37 cellular contexts compared by ENCODE assay signal in genomic region chr12:52096332-52097044, GRCh38. TPM values are rescaled to one million over a fixed set of nuclear protein-coding genes. Genes with fewer than 3 reads are reported as not detected.
"Had no signal": no experiment of that assay in that cellular context is flagged by ENCODE, and none has a peak within 500 bp of the region (broad histone marks: within the 10 kb centered on the region; RNA-seq: fewer than 3 reads in every experiment).

No MANE protein-coding gene starts in this region.

- H3K4me1 Mint-ChIP-seq: activated CD4-positive, alpha-beta memory T cell treated with anti-CD3 and anti-CD28 coated beads, Interleukin-2, amount 10 ng/mL, durations not matched to agents 7 days and 5 days; activated CD4-positive, alpha-beta T cell treated with anti-CD3 and anti-CD28 coated beads, Interleukin-2, amount 10 ng/mL, durations not matched to agents 7 days and 5 days; activated naive CD4-positive, alpha-beta T cell treated with anti-CD3 and anti-CD28 coated beads, Interleukin-2, amount 50 U/mL, for 24 hours; activated naive CD8-positive, alpha-beta T cell treated with anti-CD3 and anti-CD28 coated beads for 36 hours; activated naive CD8-positive, alpha-beta T cell treated with anti-CD3 and anti-CD28 coated beads, Interleukin-2, amount 50 U/mL, for 24 hours; brain; T-helper 17 cell had no signal

- H2AFZ ChIP-seq: hepatocyte had no signal

- H3K9me3 Mint-ChIP-seq: activated CD4-positive, alpha-beta memory T cell treated with anti-CD3 and anti-CD28 coated beads, Interleukin-2, amount 10 ng/mL, durations not matched to agents 7 days and 5 days; activated CD4-positive, alpha-beta T cell treated with anti-CD3 and anti-CD28 coated beads, Interleukin-2, amount 10 ng/mL, durations not matched to agents 7 days and 5 days; activated naive CD4-positive, alpha-beta T cell treated with anti-CD3 and anti-CD28 coated beads for 36 hours; activated naive CD4-positive, alpha-beta T cell treated with anti-CD3 and anti-CD28 coated beads, Interleukin-2, amount 50 U/mL, for 24 hours; activated naive CD8-positive, alpha-beta T cell treated with anti-CD3 and anti-CD28 coated beads for 36 hours; activated naive CD8-positive, alpha-beta T cell treated with anti-CD3 and anti-CD28 coated beads, Interleukin-2, amount 50 U/mL, for 24 hours; activated T-cell treated with anti-CD3 and anti-CD28 coated beads, Interleukin-2, amount 50 U/mL, for 24 hours; activated T-cell treated with anti-CD3 and anti-CD28 coated beads, Interleukin-2, amount 50 U/mL, for 72 hours; dendritic cell treated with granulocyte-macrophage colony-stimulating factor and Interleukin-4, amounts not matched to agents 40 ng/mL and 50 ng/mL, for 4 days; effector memory CD8-positive, alpha-beta T cell; T-helper 2 cell treated with Interferon-gamma antibody and Interleukin-4, amounts not matched to agents 5 μg/mL and 100 μg/mL, for 36 hours had no signal

- H3K27ac Mint-ChIP-seq: activated CD4-positive, alpha-beta memory T cell treated with anti-CD3 and anti-CD28 coated beads, Interleukin-2, amount 10 ng/mL, durations not matched to agents 7 days and 5 days; activated CD4-positive, alpha-beta T cell treated with anti-CD3 and anti-CD28 coated beads, Interleukin-2, amount 10 ng/mL, durations not matched to agents 7 days and 5 days; activated naive CD4-positive, alpha-beta T cell treated with anti-CD3 and anti-CD28 coated beads for 36 hours; activated naive CD8-positive, alpha-beta T cell treated with anti-CD3 and anti-CD28 coated beads for 36 hours; activated naive CD8-positive, alpha-beta T cell treated with anti-CD3 and anti-CD28 coated beads, Interleukin-2, amount 50 U/mL, for 24 hours; activated T-cell treated with anti-CD3 and anti-CD28 coated beads, Interleukin-2, amount 50 U/mL, for 24 hours; activated T-cell treated with anti-CD3 and anti-CD28 coated beads, Interleukin-2, amount 50 U/mL, for 72 hours; brain; dendritic cell treated with granulocyte-macrophage colony-stimulating factor and Interleukin-4, amounts not matched to agents 40 ng/mL and 50 ng/mL, for 4 days; effector memory CD8-positive, alpha-beta T cell; T-helper 17 cell; T-helper 2 cell treated with Interferon-gamma antibody and Interleukin-4, amounts not matched to agents 5 μg/mL and 100 μg/mL, for 36 hours had no signal

- DNase-seq: activated CD4-positive, alpha-beta memory T cell treated with anti-CD3 and anti-CD28 coated beads, Interleukin-2, amount 10 ng/mL, durations not matched to agents 7 days and 5 days; activated CD4-positive, alpha-beta T cell treated with anti-CD3 and anti-CD28 coated beads for 1 hour; activated CD4-positive, alpha-beta T cell treated with anti-CD3 and anti-CD28 coated beads for 4 hours; activated CD4-positive, alpha-beta T cell treated with anti-CD3 and anti-CD28 coated beads, Interleukin-2, amount 10 ng/mL, durations not matched to agents 7 days and 5 days; activated CD4-positive, alpha-beta T cell treated with anti-CD3 and anti-CD28 coated beads, Interleukin-2, amount 50 U/mL, for 4 hours; activated CD8-positive, alpha-beta memory T cell treated with anti-CD3 and anti-CD28 coated beads, Interleukin-2, amount 50 U/mL, for 48 hours; activated effector memory CD4-positive, alpha-beta T cell treated with anti-CD3 and anti-CD28 coated beads, Interleukin-2, amount 50 U/mL, for 16 hours; activated naive CD4-positive, alpha-beta T cell treated with anti-CD3 and anti-CD28 coated beads for 36 hours; activated naive CD8-positive, alpha-beta T cell treated with anti-CD3 and anti-CD28 coated beads for 36 hours; activated naive CD8-positive, alpha-beta T cell treated with anti-CD3 and anti-CD28 coated beads, Interleukin-2, amount 50 U/mL, for 24 hours; activated T-cell treated with anti-CD3 and anti-CD28 coated beads for 4 hours; activated T-cell treated with anti-CD3 and anti-CD28 coated beads, Interleukin-2, amount 50 U/mL, for 24 hours; activated T-cell treated with anti-CD3 and anti-CD28 coated beads, Interleukin-2, amount 50 U/mL, for 72 hours; adrenal gland; central memory CD4-positive, alpha-beta T cell; cerebellar nuclear complex; dorsolateral prefrontal cortex; effector memory CD8-positive, alpha-beta T cell; erythroblast; foreskin keratinocyte; heart right ventricle; T-helper 1 cell; T-helper 17 cell; T1000; WERI-Rb-1 had no signal

- H3K4me3 Mint-ChIP-seq: activated CD4-positive, alpha-beta memory T cell treated with anti-CD3 and anti-CD28 coated beads, Interleukin-2, amount 10 ng/mL, durations not matched to agents 7 days and 5 days; activated CD4-positive, alpha-beta T cell treated with anti-CD3 and anti-CD28 coated beads, Interleukin-2, amount 10 ng/mL, durations not matched to agents 7 days and 5 days; activated naive CD4-positive, alpha-beta T cell treated with anti-CD3 and anti-CD28 coated beads for 36 hours; activated naive CD4-positive, alpha-beta T cell treated with anti-CD3 and anti-CD28 coated beads, Interleukin-2, amount 50 U/mL, for 24 hours; activated naive CD8-positive, alpha-beta T cell treated with anti-CD3 and anti-CD28 coated beads for 36 hours; activated naive CD8-positive, alpha-beta T cell treated with anti-CD3 and anti-CD28 coated beads, Interleukin-2, amount 50 U/mL, for 24 hours; activated T-cell treated with anti-CD3 and anti-CD28 coated beads, Interleukin-2, amount 50 U/mL, for 24 hours; activated T-cell treated with anti-CD3 and anti-CD28 coated beads, Interleukin-2, amount 50 U/mL, for 72 hours; brain; dendritic cell treated with granulocyte-macrophage colony-stimulating factor and Interleukin-4, amounts not matched to agents 40 ng/mL and 50 ng/mL, for 4 days; effector memory CD8-positive, alpha-beta T cell; T-helper 17 cell; T-helper 2 cell treated with Interferon-gamma antibody and Interleukin-4, amounts not matched to agents 5 μg/mL and 100 μg/mL, for 36 hours had no signal

- H3K4me3 ChIP-seq: adrenal gland, ascending aorta, breast epithelium, cardiac muscle cell, coronary artery, dorsolateral prefrontal cortex, esophagus muscularis mucosa, gastroesophageal sphincter, heart right ventricle, hepatocyte had no signal

- H3K36me3 Mint-ChIP-seq: activated naive CD4-positive, alpha-beta T cell treated with anti-CD3 and anti-CD28 coated beads, Interleukin-2, amount 50 U/mL, for 24 hours; activated naive CD8-positive, alpha-beta T cell treated with anti-CD3 and anti-CD28 coated beads for 36 hours; brain had no signal

- H3K27ac ChIP-seq: adrenal gland, ascending aorta, breast epithelium, cardiac muscle cell, coronary artery, dorsolateral prefrontal cortex, esophagus muscularis mucosa, foreskin keratinocyte, gastroesophageal sphincter, heart right ventricle, hepatocyte, WERI-Rb-1 had no signal

- H3K27me3 ChIP-seq: ascending aorta had no signal

- H3K4me2 ChIP-seq: hepatocyte had no signal

- H3K9me3 ChIP-seq: adrenal gland, ascending aorta, breast epithelium, esophagus muscularis mucosa, gastroesophageal sphincter, heart right ventricle had no signal

- H3K4me1 ChIP-seq: adrenal gland, ascending aorta, breast epithelium, esophagus muscularis mucosa, foreskin keratinocyte, gastroesophageal sphincter, heart right ventricle had no signal

- ATAC-seq: activated naive CD8-positive, alpha-beta T cell treated with anti-CD3 and anti-CD28 coated beads, Interleukin-2, amount 50 U/mL, for 24 hours; effector memory CD8-positive, alpha-beta T cell; foreskin keratinocyte; gastroesophageal sphincter; heart right ventricle; T-helper 17 cell had no signal

- H3K79me2 ChIP-seq: hepatocyte had no signal

- H3K36me3 ChIP-seq: adrenal gland, ascending aorta, breast epithelium, cardiac muscle cell, esophagus muscularis mucosa, gastroesophageal sphincter, heart right ventricle, WERI-Rb-1 had no signal

RNA-seq across cellular contexts. Expression of gene SMIM41, which starts 17.0 kb away (rescaled TPM):
- total RNA-seq: activated CD4-positive, alpha-beta memory T cell treated with anti-CD3 and anti-CD28 coated beads, Interleukin-2, amount 10 ng/mL, durations not matched to agents 7 days and 5 days; activated CD4-positive, alpha-beta T cell treated with anti-CD3 and anti-CD28 coated beads, Interleukin-2, amount 10 ng/mL, durations not matched to agents 7 days and 5 days; activated naive CD4-positive, alpha-beta T cell treated with anti-CD3 and anti-CD28 coated beads for 36 hours; activated naive CD8-positive, alpha-beta T cell treated with anti-CD3 and anti-CD28 coated beads for 36 hours; activated T-cell treated with anti-CD3 and anti-CD28 coated beads, Interleukin-2, amount 50 U/mL, for 72 hours; cardiac muscle cell; foreskin keratinocyte; glomerular endothelial cell; hepatocyte; T-helper 17 cell had no signal
- polyA plus RNA-seq: cardiac muscle cell, foreskin keratinocyte, hepatocyte had no signal
